2 cellular contexts compared by ENCODE assay signal in genomic region chr10:25974897-25975459, GRCh38.
TF ChIP-seq lines count a peak whose summit lies in the region.

No MANE protein-coding gene starts in this region.

TF ChIP-seq in WTC11, 78 proteins besides CTCF, POLR2A, EP300 and RAD21:
- TF ChIP-seq, protein P1, sequence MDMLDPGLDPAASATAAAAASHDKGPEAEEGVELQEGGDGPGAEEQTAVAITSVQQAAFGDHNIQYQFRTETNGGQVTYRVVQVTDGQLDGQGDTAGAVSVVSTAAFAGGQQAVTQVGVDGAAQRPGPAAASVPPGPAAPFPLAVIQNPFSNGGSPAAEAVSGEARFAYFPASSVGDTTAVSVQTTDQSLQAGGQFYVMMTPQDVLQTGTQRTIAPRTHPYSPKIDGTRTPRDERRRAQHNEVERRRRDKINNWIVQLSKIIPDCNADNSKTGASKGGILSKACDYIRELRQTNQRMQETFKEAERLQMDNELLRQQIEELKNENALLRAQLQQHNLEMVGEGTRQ (CRISPR knock-in tag; IDR thresholded peaks at IDR 0.05): no peak
- TF ChIP-seq, protein P2, sequence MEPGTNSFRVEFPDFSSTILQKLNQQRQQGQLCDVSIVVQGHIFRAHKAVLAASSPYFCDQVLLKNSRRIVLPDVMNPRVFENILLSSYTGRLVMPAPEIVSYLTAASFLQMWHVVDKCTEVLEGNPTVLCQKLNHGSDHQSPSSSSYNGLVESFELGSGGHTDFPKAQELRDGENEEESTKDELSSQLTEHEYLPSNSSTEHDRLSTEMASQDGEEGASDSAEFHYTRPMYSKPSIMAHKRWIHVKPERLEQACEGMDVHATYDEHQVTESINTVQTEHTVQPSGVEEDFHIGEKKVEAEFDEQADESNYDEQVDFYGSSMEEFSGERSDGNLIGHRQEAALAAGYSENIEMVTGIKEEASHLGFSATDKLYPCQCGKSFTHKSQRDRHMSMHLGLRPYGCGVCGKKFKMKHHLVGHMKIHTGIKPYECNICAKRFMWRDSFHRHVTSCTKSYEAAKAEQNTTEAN (CRISPR knock-in tag; IDR thresholded peaks at IDR 0.05): no peak
- no peak for TF ChIP-seq IRF1 (CRISPR knock-in tag; IDR thresholded peaks at IDR 0.05)
- no peak for TF ChIP-seq ZNF317 (CRISPR knock-in tag; IDR thresholded peaks at IDR 0.05; ENCODE audit: borderline replicate concordance, low read depth)
- TF ChIP-seq, protein P3, sequence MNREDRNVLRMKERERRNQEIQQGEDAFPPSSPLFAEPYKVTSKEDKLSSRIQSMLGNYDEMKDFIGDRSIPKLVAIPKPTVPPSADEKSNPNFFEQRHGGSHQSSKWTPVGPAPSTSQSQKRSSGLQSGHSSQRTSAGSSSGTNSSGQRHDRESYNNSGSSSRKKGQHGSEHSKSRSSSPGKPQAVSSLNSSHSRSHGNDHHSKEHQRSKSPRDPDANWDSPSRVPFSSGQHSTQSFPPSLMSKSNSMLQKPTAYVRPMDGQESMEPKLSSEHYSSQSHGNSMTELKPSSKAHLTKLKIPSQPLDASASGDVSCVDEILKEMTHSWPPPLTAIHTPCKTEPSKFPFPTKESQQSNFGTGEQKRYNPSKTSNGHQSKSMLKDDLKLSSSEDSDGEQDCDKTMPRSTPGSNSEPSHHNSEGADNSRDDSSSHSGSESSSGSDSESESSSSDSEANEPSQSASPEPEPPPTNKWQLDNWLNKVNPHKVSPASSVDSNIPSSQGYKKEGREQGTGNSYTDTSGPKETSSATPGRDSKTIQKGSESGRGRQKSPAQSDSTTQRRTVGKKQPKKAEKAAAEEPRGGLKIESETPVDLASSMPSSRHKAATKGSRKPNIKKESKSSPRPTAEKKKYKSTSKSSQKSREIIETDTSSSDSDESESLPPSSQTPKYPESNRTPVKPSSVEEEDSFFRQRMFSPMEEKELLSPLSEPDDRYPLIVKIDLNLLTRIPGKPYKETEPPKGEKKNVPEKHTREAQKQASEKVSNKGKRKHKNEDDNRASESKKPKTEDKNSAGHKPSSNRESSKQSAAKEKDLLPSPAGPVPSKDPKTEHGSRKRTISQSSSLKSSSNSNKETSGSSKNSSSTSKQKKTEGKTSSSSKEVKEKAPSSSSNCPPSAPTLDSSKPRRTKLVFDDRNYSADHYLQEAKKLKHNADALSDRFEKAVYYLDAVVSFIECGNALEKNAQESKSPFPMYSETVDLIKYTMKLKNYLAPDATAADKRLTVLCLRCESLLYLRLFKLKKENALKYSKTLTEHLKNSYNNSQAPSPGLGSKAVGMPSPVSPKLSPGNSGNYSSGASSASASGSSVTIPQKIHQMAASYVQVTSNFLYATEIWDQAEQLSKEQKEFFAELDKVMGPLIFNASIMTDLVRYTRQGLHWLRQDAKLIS (CRISPR knock-in tag; IDR thresholded peaks at IDR 0.05; ENCODE audit: borderline replicate concordance): no peak

TF ChIP-seq in H1, 55 proteins besides CTCF, POLR2A, EP300 and RAD21:
- TF ChIP-seq JUND (IDR thresholded peaks at IDR 0.05; ENCODE audit: low read length): no peak
- no peak for TF ChIP-seq CBX5 (IDR thresholded peaks at IDR 0.05; ENCODE audit: low read depth, low read length)
- TF ChIP-seq TEAD4 (IDR thresholded peaks at IDR 0.05; ENCODE audit: low read depth, low read length): peak; percentile 59; the same call in 1 of the 2 replicates
- no peak for TF ChIP-seq GABPA (IDR thresholded peaks at IDR 0.05; ENCODE audit: borderline replicate concordance, insufficient read depth, low read length)
- 0 out of 2 replicates have a peak, but pooled peaks have one; percentile 29 for TF ChIP-seq TCF12 (IDR thresholded peaks at IDR 0.05; ENCODE audit: low read depth, low read length)
- TF ChIP-seq, protein P1 (IDR thresholded peaks at IDR 0.05; ENCODE audit: low read length): no peak
- no peak for TF ChIP-seq BACH1 (IDR thresholded peaks at IDR 0.05; ENCODE audit: low read length)
- TF ChIP-seq RXRA (IDR thresholded peaks at IDR 0.05; ENCODE audit: insufficient read depth, low read depth, low read length): peak; percentile 69; the same call in 1 of the 2 replicates
